ENCODE assay signal across 10 cellular contexts in genomic region chr5:142900926-142901325, GRCh38.
DNase-seq lines count a peak whose midpoint lies in the region; ATAC-seq and TF ChIP-seq lines count a peak whose summit lies in the region.
"Had no signal": no experiment of that assay in that cellular context is flagged by ENCODE, and none has a peak within 500 bp of the region (broad histone marks: within the 10 kb centered on the region; RNA-seq: fewer than 3 reads in every experiment).

No MANE protein-coding gene starts in this region.

- TF ChIP-seq CTCF in fibroblast of pulmonary artery (IDR thresholded peaks at IDR 0.05; ENCODE audit: low read length, missing control alignments) (no peak), progenitor cell of endocrine pancreas (IDR thresholded peaks at IDR 0.05; ENCODE audit: unreplicated experiment) (no peak)

- peaks cover 12% of the 10 kb centered on the region for H3K4me1 ChIP-seq in GM23248 (ENCODE audit: insufficient read depth)

- no peaks in the 10 kb centered on the region for H3K27me3 Mint-ChIP-seq in progenitor cell of endocrine pancreas
- no peaks in the 10 kb centered on the region for H3K27me3 Mint-ChIP-seq in stimulated activated naive B cell treated with anti-CD40 and anti-IgM and Interleukin-4, amounts not matched to agents 10 μg/mL and 1 μg/mL and 100 μg/mL, for 72 hours

- H3K36me3 ChIP-seq in GM23248 (ENCODE audit: low read depth) = no peaks in the 10 kb centered on the region

- 60% methylated on average over 5 of the region's 5 CpGs for WGBS in GM23248 (ENCODE audit: low coverage in 1 of 2, low lambda C conversion rate in 2 of 2, missing lambda C conversion rate in 2 of 2), 2 experiments

- H3K27ac Mint-ChIP-seq in progenitor cell of endocrine pancreas = no peak overlapping the region
- no peak overlapping the region for H3K27ac Mint-ChIP-seq in stimulated activated naive B cell treated with anti-CD40 and anti-IgM and Interleukin-4, amounts not matched to agents 10 μg/mL and 1 μg/mL and 100 μg/mL, for 72 hours

- H3K9me3 ChIP-seq in GM23248 (ENCODE audit: low read depth) = no peaks in the 10 kb centered on the region

- no peaks in the 10 kb centered on the region for H3K9me2 ChIP-seq in GM23248 (ENCODE audit: insufficient read depth)

- in situ Hi-C loops in GM23248 (cut with MboI) = no loop called here

- peak; percentile 52 for DNase-seq in GM23248
- DNase-seq in SW480 (ENCODE audit: low spot score) = peak; percentile 63
- peak; percentile 55 for DNase-seq in fibroblast of pulmonary artery (ENCODE audit: low read depth)
- DNase-seq in progenitor cell of endocrine pancreas (ENCODE audit: low spot score, unreplicated experiment) = no peak
- DNase-seq in left lobe of liver (ENCODE audit: low spot score) = no peak
- no peak for DNase-seq in NOMO-1 treated with DMSO at 0.1 percent for 48 hours (lab: John Stamatoyannopoulos, UW; ENCODE audit: unreplicated experiment)
- DNase-seq in stimulated activated naive B cell treated with anti-CD40 and anti-IgM and Interleukin-4, amounts not matched to agents 10 μg/mL and 1 μg/mL and 100 μg/mL, for 72 hours = no peak
- no peak for DNase-seq in activated CD8-positive, alpha-beta memory T cell treated with anti-CD3 and anti-CD28 coated beads for 24 hours
- DNase-seq: effector CD4-positive, alpha-beta T cell; NCI-H446 had no signal

- H3K36me3 Mint-ChIP-seq in progenitor cell of endocrine pancreas (ENCODE audit: insufficient read depth) = peaks cover 14% of the 10 kb centered on the region
- H3K36me3 Mint-ChIP-seq in stimulated activated naive B cell treated with anti-CD40 and anti-IgM and Interleukin-4, amounts not matched to agents 10 μg/mL and 1 μg/mL and 100 μg/mL, for 72 hours = peaks cover 7 to 25% of the 10 kb centered on the region in 2 donors

- no peak overlapping the region for H3K27ac ChIP-seq in GM23248

- no peak overlapping the region for H2AFZ ChIP-seq in GM23248

- H3K9me3 Mint-ChIP-seq in progenitor cell of endocrine pancreas (ENCODE audit: low read depth) = no peaks in the 10 kb centered on the region
- H3K9me3 Mint-ChIP-seq in stimulated activated naive B cell treated with anti-CD40 and anti-IgM and Interleukin-4, amounts not matched to agents 10 μg/mL and 1 μg/mL and 100 μg/mL, for 72 hours = no peaks in the 10 kb centered on the region

- no peaks in the 10 kb centered on the region for H3K27me3 ChIP-seq in GM23248 (replicated peaks; ENCODE audit: insufficient read depth)

- H3K4me1 Mint-ChIP-seq in progenitor cell of endocrine pancreas (ENCODE audit: low read depth) = peaks cover 46% of the 10 kb centered on the region
- peaks cover 1 to 6% of the 10 kb centered on the region in 2 donors for H3K4me1 Mint-ChIP-seq in stimulated activated naive B cell treated with anti-CD40 and anti-IgM and Interleukin-4, amounts not matched to agents 10 μg/mL and 1 μg/mL and 100 μg/mL, for 72 hours

- H3K4me2 ChIP-seq in GM23248 (ENCODE audit: unreplicated experiment) = no peak overlapping the region

- no peak overlapping the region for H3K4me3 ChIP-seq in GM23248
- no peak overlapping the region for H3K4me3 ChIP-seq in fibroblast of pulmonary artery (replicated peaks; ENCODE audit: low read depth, low read length)

- ATAC-seq in left lobe of liver = no peak
- ATAC-seq in stimulated activated naive B cell treated with anti-CD40 and anti-IgM and Interleukin-4, amounts not matched to agents 10 μg/mL and 1 μg/mL and 100 μg/mL, for 72 hours (replicated peaks) = no peak

- H3K79me2 ChIP-seq in GM23248 (ENCODE audit: insufficient read depth) = no peaks in the 10 kb centered on the region

- peaks cover under 1% of the 10 kb centered on the region; the same call in 1 of the 2 replicates for H3F3A ChIP-seq in GM23248 (ENCODE audit: insufficient read depth)

- H4K20me1 ChIP-seq in GM23248 (ENCODE audit: insufficient read depth) = no peaks in the 10 kb centered on the region

- H3K9ac ChIP-seq in GM23248 = no peak overlapping the region

- H3K4me3 Mint-ChIP-seq in progenitor cell of endocrine pancreas (ENCODE audit: low read depth) = peak overlapping the region; percentile 9
- H3K4me3 Mint-ChIP-seq in stimulated activated naive B cell treated with anti-CD40 and anti-IgM and Interleukin-4, amounts not matched to agents 10 μg/mL and 1 μg/mL and 100 μg/mL, for 72 hours = no peak overlapping the region

Comparison
In these comparisons a context has a peak if more than half of its experiments do, and no peak if none do; other contexts are left out.
1. DNase-seq: peak in GM23248 (single experiment), SW480 (single experiment) and fibroblast of pulmonary artery (single experiment); none in progenitor cell of endocrine pancreas (single experiment), left lobe of liver (single experiment), NOMO-1 treated with DMSO at 0.1 percent for 48 hours (single experiment), stimulated activated naive B cell treated with anti-CD40 and anti-IgM and Interleukin-4, amounts not matched to agents 10 μg/mL and 1 μg/mL and 100 μg/mL, for 72 hours (single experiment) and activated CD8-positive, alpha-beta memory T cell treated with anti-CD3 and anti-CD28 coated beads for 24 hours (single experiment).